Comparison of ENCODE assay signal across 26 cellular contexts in genomic region chr10:94083662-94084323, GRCh38.
"Had no signal": no experiment of that assay in that cellular context is flagged by ENCODE, and none has a peak within 500 bp of the region (broad histone marks: within the 10 kb centered on the region; RNA-seq: fewer than 3 reads in every experiment).

No MANE protein-coding gene starts in this region.

- H3K27ac ChIP-seq: adrenal gland, Peyer's patch, SJSA1 had no signal

- H3K36me3 ChIP-seq: adrenal gland, MG63, Peyer's patch, SJSA1 had no signal

- H3K4me2 ChIP-seq: SK-N-SH had no signal

- DNase-seq: activated CD4-positive, alpha-beta T cell treated with anti-CD3 and anti-CD28 coated beads for 36 hours; activated CD4-positive, alpha-beta T cell treated with anti-CD3 and anti-CD28 coated beads, Interleukin-2, amount 10 ng/mL, durations not matched to agents 7 days and 5 days; activated CD4-positive, alpha-beta T cell treated with anti-CD3 and anti-CD28 coated beads, Interleukin-2, amount 50 U/mL, for 48 hours; activated CD8-positive, alpha-beta memory T cell treated with anti-CD3 and anti-CD28 coated beads, Interleukin-2, amount 50 U/mL, for 4 hours; activated CD8-positive, alpha-beta T cell treated with anti-CD3 and anti-CD28 coated beads, Interleukin-2, amount 10 ng/mL, durations not matched to agents 7 days and 5 days; activated gamma-delta T cell treated with Interleukin-2 at 50 U/mL for 16 hours; activated naive CD4-positive, alpha-beta T cell treated with anti-CD3 and anti-CD28 coated beads for 36 hours; activated T-cell treated with anti-CD3 and anti-CD28 coated beads for 4 hours; activated T-cell treated with anti-CD3 and anti-CD28 coated beads, Interleukin-2, amount 50 U/mL, for 4 hours; adrenal gland; caudate nucleus; Kasumi-1; MG63; MV-4-11; NCI-H1092; NCI-H1436 treated with DMSO at 0.1 percent for 48 hours; NCI-H1694 treated with DMSO at 0.1 percent for 48 hours; NCI-H2029; NCI-H345; NCI-H524 treated with DMSO at 0.1 percent for 48 hours; Peyer's patch; RPMI8226; SHP77 treated with DMSO at 0.1 percent for 48 hours; SK-N-SH had no signal

- H3K9ac ChIP-seq: SK-N-SH had no signal

- H3K4me3 ChIP-seq: adrenal gland, MG63, Peyer's patch, SJSA1 had no signal

- H3K4me1 ChIP-seq: adrenal gland had no signal

- H3K27me3 ChIP-seq: adrenal gland, MG63, Peyer's patch, SJSA1 had no signal

- ATAC-seq: activated CD4-positive, alpha-beta T cell treated with anti-CD3 and anti-CD28 coated beads for 36 hours; activated CD8-positive, alpha-beta T cell treated with anti-CD3 and anti-CD28 coated beads, Interleukin-2, amount 10 ng/mL, durations not matched to agents 7 days and 5 days; activated naive CD4-positive, alpha-beta T cell treated with anti-CD3 and anti-CD28 coated beads, Interleukin-2, amount 50 U/mL, for 72 hours; activated T-cell treated with anti-CD3 and anti-CD28 coated beads, Interleukin-2, amount 50 U/mL, for 4 hours had no signal

- H3K9me3 ChIP-seq: adrenal gland, Peyer's patch had no signal
